In genomic region chr6:42532038-42532669, GRCh38 we compare ENCODE assay signal across 9 cellular contexts. TPM values are rescaled to one million over a fixed set of nuclear protein-coding genes. Genes with fewer than 3 reads are reported as not detected.
A peak's percentile ranks its signal among the peaks of the same experiment; 100 is the strongest.
DNase-seq lines count a peak whose midpoint lies in the region; ATAC-seq and TF ChIP-seq lines count a peak whose summit lies in the region.
"Had no signal": no experiment of that assay in that cellular context is flagged by ENCODE, and none has a peak within 500 bp of the region (broad histone marks: within the 10 kb centered on the region; RNA-seq: fewer than 3 reads in every experiment).

No MANE protein-coding gene starts in this region.

- H3K27me3 ChIP-seq in PC-9 (ENCODE audit: insufficient read depth, low read depth) (no peaks in the 10 kb centered on the region), lower lobe of right lung (ENCODE audit: low read depth) (no peaks in the 10 kb centered on the region)
- H3K27me3 ChIP-seq: BLaER1 treated with 17β-estradiol and CSF1 and Interleukin-3, amounts not matched to agents 10 nM and 100 nM had no signal

- no TSS peak for BruUV-seq in PC-9 (replicated peaks; lab: Mats Ljungman, UMichigan)

- POLR2A ChIA-PET in PC-9 (lab: Charles Lee; ENCODE audit: unreplicated experiment) = no interaction called here

- H3K36me3 ChIP-seq in PC-9 (ENCODE audit: low read depth) (no peaks in the 10 kb centered on the region), lower lobe of right lung (no peaks in the 10 kb centered on the region)
- H3K36me3 ChIP-seq: BLaER1 treated with 17β-estradiol and CSF1 and Interleukin-3, amounts not matched to agents 10 nM and 100 nM had no signal

- TF ChIP-seq CTCF in PC-9 (conservative IDR thresholded peaks at IDR 0.05) = peak; percentile 94
- peak; percentile 78 for TF ChIP-seq CTCF in choroid plexus epithelial cell (conservative IDR thresholded peaks at IDR 0.05; ENCODE audit: low read depth, low read length)
- TF ChIP-seq CTCF in lower lobe of right lung (IDR thresholded peaks at IDR 0.05) = peak; percentile 87

- ATAC-seq in lower lobe of right lung = peak; percentile 65
- ATAC-seq in GM21390 (IDR thresholded peaks at IDR 0.05; ENCODE audit: unreplicated experiment) = no peak
- no peak for ATAC-seq in GM21737 (IDR thresholded peaks at IDR 0.05; ENCODE audit: unreplicated experiment)

- intact Hi-C loops in PC-9 (cut with micrococcal nuclease; ENCODE audit: unreplicated experiment) = loop anchor here (5.0 kb wide), 1 partner anchor 80 kb away; the partner anchor contains the start of gene TRERF1
- intact Hi-C loops in lower lobe of right lung (cut with DNase I) = no loop called here

- H3K9me2 ChIP-seq in PC-9 (ENCODE audit: insufficient read depth) = no peaks in the 10 kb centered on the region

- no peak overlapping the region for H2AFZ ChIP-seq in PC-9

- H3K4me3 ChIP-seq in PC-9 (no peak overlapping the region), choroid plexus epithelial cell (ENCODE audit: low read depth, low read length) (no peak overlapping the region), lower lobe of right lung (no peak overlapping the region)
- H3K4me3 ChIP-seq: BLaER1 treated with 17β-estradiol and CSF1 and Interleukin-3, amounts not matched to agents 10 nM and 100 nM had no signal

- H4K20me1 ChIP-seq in PC-9 (ENCODE audit: insufficient read depth) = no peaks in the 10 kb centered on the region
- H4K20me1 ChIP-seq: BLaER1 treated with 17β-estradiol and CSF1 and Interleukin-3, amounts not matched to agents 10 nM and 100 nM had no signal

- H3K27ac ChIP-seq in PC-9 = no peak overlapping the region
- H3K27ac ChIP-seq in lower lobe of right lung = no peak overlapping the region
- H3K27ac ChIP-seq: BLaER1 treated with 17β-estradiol and CSF1 and Interleukin-3, amounts not matched to agents 10 nM and 100 nM had no signal

- 0 out of 2 replicates have a peak, but pooled peaks cover 3% of the 10 kb centered on the region for H3F3A ChIP-seq in PC-9 (ENCODE audit: insufficient read depth, low read depth)

- CTCF ChIA-PET in PC-9 (lab: Charles Lee) = interaction anchor here (1.2 kb wide), 1 partner anchor 15 kb away, joined by 3 read pairs; no protein-coding TSS in a partner anchor

- no peak overlapping the region for H3K4me2 ChIP-seq in PC-9

- H3K4me1 ChIP-seq in PC-9 (replicated peaks; ENCODE audit: insufficient read depth) (peaks cover 14% of the 10 kb centered on the region), lower lobe of right lung (no peaks in the 10 kb centered on the region)

- H3K9me3 ChIP-seq in PC-9 (ENCODE audit: insufficient read depth, low read depth) (no peaks in the 10 kb centered on the region), lower lobe of right lung (no peaks in the 10 kb centered on the region)
- H3K9me3 ChIP-seq: BLaER1 treated with 17β-estradiol and CSF1 and Interleukin-3, amounts not matched to agents 10 nM and 100 nM had no signal

- peak; percentile 43 to 52 for DNase-seq in NCI-H2081 (lab: John Stamatoyannopoulos, UW)
- DNase-seq in NCI-H2081 treated with DMSO at 0.1 percent for 48 hours (lab: John Stamatoyannopoulos, UW) = no peak
- DNase-seq in KG1 (lab: John Stamatoyannopoulos, UW) = peak; percentile 13
- peak; percentile 12 to 49 for DNase-seq in PC-9
- DNase-seq in choroid plexus epithelial cell (ENCODE audit: low read depth) = peak; percentile 80
- no peak for DNase-seq in lower lobe of right lung

- H3K79me2 ChIP-seq in PC-9 (ENCODE audit: low read depth) = no peaks in the 10 kb centered on the region

RNA-seq across cellular contexts. Expression of gene UBR2, which starts 31.7 kb away (rescaled TPM):
- total RNA-seq in PC-9 (2021) = 20.5 and 21.1 TPM in 2 replicates
- total RNA-seq in lower lobe of right lung = 39.6 TPM

Comparison
In these comparisons a context has a peak if more than half of its experiments do, and no peak if none do; other contexts are left out.
1. DNase-seq: peak in NCI-H2081 (2 of 2), KG1 (single experiment), PC-9 (2 of 2) and choroid plexus epithelial cell (single experiment); none in NCI-H2081 treated with DMSO at 0.1 percent for 48 hours (single experiment) and lower lobe of right lung (single experiment).
2. ATAC-seq: peak in lower lobe of right lung (2 of 2); none in GM21390 (single experiment) and GM21737 (single experiment).
3. Peak in every context shown above with its lines, with median percentiles within 50 percentile points of each other: CTCF ChIP-seq.